Comparison of ENCODE assay signal across 8 cellular contexts in the genomic region with DNA sequence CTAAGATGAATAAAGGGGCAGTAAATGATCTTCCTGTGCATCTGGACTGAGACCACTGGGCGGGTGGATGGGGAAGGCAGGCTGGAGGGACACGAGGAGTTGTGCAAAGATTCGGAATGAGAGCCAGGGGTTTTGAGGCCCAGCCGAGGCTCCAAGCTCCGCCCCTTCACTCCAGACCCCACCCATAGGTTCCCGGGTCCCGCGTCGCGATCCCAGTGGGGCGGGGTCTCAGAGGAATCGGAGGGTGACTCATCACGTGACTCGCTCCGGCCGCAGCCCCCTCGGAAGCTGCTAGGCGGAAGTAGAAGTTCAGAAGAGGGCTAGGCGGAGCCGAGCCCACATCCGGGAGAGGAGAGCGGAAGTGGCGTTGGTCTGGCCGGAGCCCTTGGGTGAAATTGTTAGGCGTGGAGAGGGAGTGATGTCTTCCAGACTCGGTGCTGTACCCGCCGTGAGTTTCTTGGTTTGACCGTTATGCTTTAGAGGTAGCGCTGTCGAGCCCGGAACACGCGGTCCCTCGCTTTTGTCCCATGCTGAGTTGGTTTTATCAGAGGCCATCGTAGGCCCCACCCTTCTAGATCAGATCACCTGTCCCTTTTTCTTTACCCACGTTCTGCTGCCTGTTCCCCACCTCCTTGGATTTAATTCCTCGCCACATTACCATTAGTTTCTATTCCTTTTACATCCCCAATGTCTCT. TPM values are rescaled to one million over a fixed set of nuclear protein-coding genes. Genes with fewer than 3 reads are reported as not detected.
DNase-seq lines count a peak whose midpoint lies in the region; ATAC-seq and TF ChIP-seq lines count a peak whose summit lies in the region.

A gene with protein sequence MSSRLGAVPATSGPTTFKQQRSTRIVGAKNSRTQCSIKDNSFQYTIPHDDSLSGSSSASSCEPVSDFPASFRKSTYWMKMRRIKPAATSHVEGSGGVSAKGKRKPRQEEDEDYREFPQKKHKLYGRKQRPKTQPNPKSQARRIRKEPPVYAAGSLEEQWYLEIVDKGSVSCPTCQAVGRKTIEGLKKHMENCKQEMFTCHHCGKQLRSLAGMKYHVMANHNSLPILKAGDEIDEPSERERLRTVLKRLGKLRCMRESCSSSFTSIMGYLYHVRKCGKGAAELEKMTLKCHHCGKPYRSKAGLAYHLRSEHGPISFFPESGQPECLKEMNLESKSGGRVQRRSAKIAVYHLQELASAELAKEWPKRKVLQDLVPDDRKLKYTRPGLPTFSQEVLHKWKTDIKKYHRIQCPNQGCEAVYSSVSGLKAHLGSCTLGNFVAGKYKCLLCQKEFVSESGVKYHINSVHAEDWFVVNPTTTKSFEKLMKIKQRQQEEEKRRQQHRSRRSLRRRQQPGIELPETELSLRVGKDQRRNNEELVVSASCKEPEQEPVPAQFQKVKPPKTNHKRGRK (plus strand): TSS at position 348 of the 695 bp plus-strand sequence. CDS start 71 bp downstream, at position 419.

- DNase-seq in Caco-2 (peak; percentile 95 to 97), HT1080 (ENCODE audit: low read depth) (peak; percentile 95), NOMO-1 treated with dmso at 0.1 percent for 144 hours (lab: John Stamatoyannopoulos, UW; ENCODE audit: unreplicated experiment) (peak; percentile 95), endothelial cell (ENCODE audit: low spot score) (peak; percentile 76)
- DNase-seq in activated CD8-positive, alpha-beta memory T cell treated with anti-CD3 and anti-CD28 coated beads, Interleukin-2, amount 10 ng/mL, durations not matched to agents 7 days and 5 days: peak; percentile 94
- DNase-seq in stimulated activated CD8-positive, alpha-beta memory T cell treated with anti-CD3 and anti-CD28 coated beads, Interleukin-15, amount 100 ng/mL, for 24 hours (ENCODE audit: low read depth): peak; percentile 56

- ATAC-seq in GM21360 (IDR thresholded peaks at IDR 0.05; ENCODE audit: unreplicated experiment): peak; percentile 88
- ATAC-seq in activated CD8-positive, alpha-beta memory T cell treated with anti-CD3 and anti-CD28 coated beads, Interleukin-2, amount 10 ng/mL, durations not matched to agents 7 days and 5 days: peak; percentile 94

- H3K9me3 Mint-ChIP-seq in Caco-2 (ENCODE audit: unreplicated experiment) (no peaks in the 10 kb centered on the region), endothelial cell (ENCODE audit: unreplicated experiment) (no peaks in the 10 kb centered on the region)
- no peaks in the 10 kb centered on the region for H3K9me3 Mint-ChIP-seq in activated CD8-positive, alpha-beta memory T cell treated with anti-CD3 and anti-CD28 coated beads, Interleukin-2, amount 10 ng/mL, durations not matched to agents 7 days and 5 days (ENCODE audit: low read depth)

- H3K9me3 ChIP-seq in Caco-2 (no peaks in the 10 kb centered on the region), mesodermal cell (ENCODE audit: control insufficient read depth, low read length) (no peaks in the 10 kb centered on the region)

- H3K27me3 Mint-ChIP-seq in Caco-2 (ENCODE audit: insufficient read depth, unreplicated experiment) (peaks cover 5% of the 10 kb centered on the region), endothelial cell (ENCODE audit: unreplicated experiment) (peaks cover 9% of the 10 kb centered on the region)
- H3K27me3 Mint-ChIP-seq in activated CD8-positive, alpha-beta memory T cell treated with anti-CD3 and anti-CD28 coated beads, Interleukin-2, amount 10 ng/mL, durations not matched to agents 7 days and 5 days: peaks cover 6% of the 10 kb centered on the region

- peak within 1 kb of the TSS; percentile 47 for H3K4me3 ChIP-seq in Caco-2 (ENCODE audit: low read depth, low read length)
- peak within 1 kb of the TSS; percentile 86 for H3K4me3 ChIP-seq in mesodermal cell (ENCODE audit: extremely low read depth, insufficient read depth, low read length, poor library complexity, severe bottlenecking)

- no TSS peak for BruUV-seq in Caco-2 (replicated peaks; lab: Mats Ljungman, UMichigan)

- no peak for TF ChIP-seq CTCF in Caco-2 (IDR thresholded peaks at IDR 0.05; ENCODE audit: insufficient read depth in 1 of 2, low read depth in 1 of 2, low read length in 1 of 2, severe bottlenecking in 1 of 2, unreplicated experiment in 1 of 2)
- TF ChIP-seq CTCF in endothelial cell (IDR thresholded peaks at IDR 0.05; ENCODE audit: unreplicated experiment): no peak

- H3K4me1 ChIP-seq in Caco-2: peaks cover 8% of the 10 kb centered on the region
- H3K4me1 ChIP-seq in mesodermal cell (ENCODE audit: control insufficient read depth, insufficient read depth, low read length, poor library complexity, severe bottlenecking): no peaks in the 10 kb centered on the region

- H3K27ac Mint-ChIP-seq in Caco-2 (ENCODE audit: unreplicated experiment) (peak within 1 kb of the TSS; percentile 97), endothelial cell (ENCODE audit: unreplicated experiment) (peak within 1 kb of the TSS; percentile 88)
- H3K27ac Mint-ChIP-seq in activated CD8-positive, alpha-beta memory T cell treated with anti-CD3 and anti-CD28 coated beads, Interleukin-2, amount 10 ng/mL, durations not matched to agents 7 days and 5 days: peak within 1 kb of the TSS; percentile 97

- H3K4me3 Mint-ChIP-seq in Caco-2 (ENCODE audit: unreplicated experiment) (peak within 1 kb of the TSS; percentile 99), endothelial cell (ENCODE audit: unreplicated experiment) (peak within 1 kb of the TSS; percentile 92)
- peak within 1 kb of the TSS; percentile 100 for H3K4me3 Mint-ChIP-seq in activated CD8-positive, alpha-beta memory T cell treated with anti-CD3 and anti-CD28 coated beads, Interleukin-2, amount 10 ng/mL, durations not matched to agents 7 days and 5 days

- intact Hi-C loops in Caco-2 (cut with micrococcal nuclease; ENCODE audit: unreplicated experiment): loop anchor here (1.0 kb wide), 1 partner anchor 141 kb away; a partner anchor contains a TSS

- POLR2A ChIA-PET in Caco-2 (lab: Charles Lee): interaction anchor here (0.6 to 1.5 kb wide), 4 partner anchors 46 to 173 kb away, joined by 3 to 6 read pairs (median 4); a partner anchor contains a TSS

- H3K36me3 Mint-ChIP-seq in Caco-2 (ENCODE audit: insufficient read depth, unreplicated experiment) (peaks cover 7% of the 10 kb centered on the region), endothelial cell (ENCODE audit: low read depth, unreplicated experiment) (peaks cover 5% of the 10 kb centered on the region)
- H3K36me3 Mint-ChIP-seq in activated CD8-positive, alpha-beta memory T cell treated with anti-CD3 and anti-CD28 coated beads, Interleukin-2, amount 10 ng/mL, durations not matched to agents 7 days and 5 days: peaks cover 24% of the 10 kb centered on the region

- H3K36me3 ChIP-seq in Caco-2 (ENCODE audit: control insufficient read depth, insufficient read depth, low read length) (no peaks in the 10 kb centered on the region), mesodermal cell (ENCODE audit: control insufficient read depth, insufficient read depth, low read length) (peaks cover 18% of the 10 kb centered on the region)

- H3K27ac ChIP-seq in mesodermal cell (ENCODE audit: low read depth, low read length, severe bottlenecking): peak within 1 kb of the TSS; percentile 53

- WGBS in mesodermal cell (ENCODE audit: insufficient coverage in 2 of 2), 2 experiments: 10% methylated on average over 24 to 35 of the region's 38 CpGs

- CTCF ChIA-PET in Caco-2 (lab: Charles Lee): interaction anchor here (0.7 to 1.1 kb wide), 2 partner anchors 101 to 566 kb away, joined by 3 to 6 read pairs; no protein-coding TSS in a partner anchor
- CTCF ChIA-PET in activated CD8-positive, alpha-beta memory T cell treated with anti-CD3 and anti-CD28 coated beads, Interleukin-2, amount 10 ng/mL, durations not matched to agents 7 days and 5 days (lab: Charles Lee): interaction anchor here (1.0 to 2.0 kb wide), 3 partner anchors 8 to 213 kb away, joined by 3 to 4 read pairs (median 3); a partner anchor contains a TSS

- H3K27me3 ChIP-seq in Caco-2 (replicated peaks; ENCODE audit: control insufficient read depth, insufficient read depth, low read length): no peaks in the 10 kb centered on the region

- H3K4me1 Mint-ChIP-seq in Caco-2 (ENCODE audit: low read depth, unreplicated experiment) (peaks cover 16% of the 10 kb centered on the region), endothelial cell (ENCODE audit: unreplicated experiment) (peaks cover 20% of the 10 kb centered on the region)
- H3K4me1 Mint-ChIP-seq in activated CD8-positive, alpha-beta memory T cell treated with anti-CD3 and anti-CD28 coated beads, Interleukin-2, amount 10 ng/mL, durations not matched to agents 7 days and 5 days: peaks cover 42% of the 10 kb centered on the region

RNA-seq across cellular contexts. Expression of the gene that starts here (rescaled TPM):
- total RNA-seq in Caco-2 (2022) (33.9 and 38.9 TPM in 2 replicates), endothelial cell (ENCODE audit: unreplicated experiment) (30.1 TPM)
- total RNA-seq in HT1080 (2014; rRNA removed; shearing (Covaris generic)): 25.2 and 26.7 TPM in 2 replicates
- polyA plus RNA-seq in HT1080 (2015; cell fraction: cytosol; rRNA removed): 19.8 and 22.4 TPM in 2 replicates
- polyA plus RNA-seq in HT1080 (2015; cell fraction: nucleus; rRNA removed): 56.5 and 71.4 TPM in 2 replicates
- 10 to 100 TPM; 32.8 to 39.5 TPM for total RNA-seq in activated CD8-positive, alpha-beta memory T cell treated with anti-CD3 and anti-CD28 coated beads, Interleukin-2, amount 10 ng/mL, durations not matched to agents 7 days and 5 days
- 21.9 TPM for polyA plus RNA-seq in mesodermal cell (2013, experiment 1 of 2)
- polyA plus RNA-seq in mesodermal cell (2013, experiment 2 of 2): 27.4 TPM

Comparison
In these comparisons a context has a peak if more than half of its experiments do, and no peak if none do; other contexts are left out.
1. Peak in every context shown above with its lines: DNase-seq, ATAC-seq, H3K4me3 ChIP-seq and H3K27ac ChIP-seq.